In genomic region chr10:97124211-97124610, GRCh38 we compare ENCODE assay signal across 15 cellular contexts.
DNase-seq lines count a peak whose midpoint lies in the region; TF ChIP-seq lines count a peak whose summit lies in the region.
"Had no signal": no experiment of that assay in that cellular context is flagged by ENCODE, and none has a peak within 500 bp of the region (broad histone marks: within the 10 kb centered on the region; RNA-seq: fewer than 3 reads in every experiment).

No MANE protein-coding gene starts in this region.

- H3K14ac ChIP-seq in neuronal stem cell (ENCODE audit: low read length) = peak overlapping the region; percentile 43

- no peak overlapping the region for H3K4me2 ChIP-seq in neuronal stem cell (ENCODE audit: insufficient read depth, low read length, poor library complexity, severe bottlenecking)
- H3K4me2 ChIP-seq: A549, GM23338 had no signal

- H3K27me3 ChIP-seq in left ventricle myocardium inferior (ENCODE audit: low read depth) = peaks cover 77% of the 10 kb centered on the region
- no peaks in the 10 kb centered on the region for H3K27me3 ChIP-seq in neuronal stem cell (ENCODE audit: control insufficient read depth in 3 of 3, insufficient read depth in 3 of 3, low read depth in 1 of 3, low read length in 3 of 3)

- H2BK5ac ChIP-seq in neuronal stem cell (ENCODE audit: low read length) = no peak overlapping the region

- peaks cover 6% of the 10 kb centered on the region for H3K4me1 ChIP-seq in left ventricle myocardium inferior
- peaks cover 9 to 26% of the 10 kb centered on the region in 2 donors for H3K4me1 ChIP-seq in neuronal stem cell (ENCODE audit: control insufficient read depth in 2 of 2, insufficient read depth in 1 of 2, low read depth in 1 of 2, low read length in 2 of 2)
- H3K4me1 ChIP-seq: A549 had no signal

- no peak overlapping the region for H3K23ac ChIP-seq in neuronal stem cell (ENCODE audit: low read depth, low read length, poor library complexity)

- H3K9me3 ChIP-seq in left ventricle myocardium inferior (replicated peaks) (no peaks in the 10 kb centered on the region), neuronal stem cell (replicated peaks in 1 of 2; ENCODE audit: control insufficient read depth in 2 of 2, insufficient read depth in 1 of 2, low read depth in 1 of 2, low read length in 2 of 2) (no peaks in the 10 kb centered on the region)
- H3K9me3 ChIP-seq: A549 had no signal

- no peak overlapping the region for H3K27ac ChIP-seq in left ventricle myocardium inferior (replicated peaks)
- H3K27ac ChIP-seq in neuronal stem cell (replicated peaks; ENCODE audit: low read length) = no peak overlapping the region
- H3K27ac ChIP-seq: A549 had no signal

- peak overlapping the region; percentile 75 for H2BK12ac ChIP-seq in neuronal stem cell (ENCODE audit: low read length)

- H3K4me3 ChIP-seq in left ventricle myocardium inferior = no peak overlapping the region
- no peak overlapping the region for H3K4me3 ChIP-seq in neuronal stem cell (ENCODE audit: low read length in 2 of 2)
- H3K4me3 ChIP-seq: A549, GM23338 had no signal

- H3K18ac ChIP-seq in neuronal stem cell (ENCODE audit: low read length) = no peak overlapping the region

- WGBS in neuronal stem cell (ENCODE audit: extremely low coverage in 2 of 2, insufficient read length in 2 of 2, insufficient replicate concordance in 1 of 2), 2 donors = no CpG with 5 or more reads among the region's 5 CpGs

- TF ChIP-seq CTCF in left ventricle myocardium inferior (IDR thresholded peaks at IDR 0.05; ENCODE audit: borderline replicate concordance) = no peak
- TF ChIP-seq CTCF in GM10266 (IDR thresholded peaks at IDR 0.05; ENCODE audit: control insufficient read depth, insufficient read depth, low read depth, missing control alignments) = no peak

- H3K79me1 ChIP-seq in neuronal stem cell (ENCODE audit: low read depth, low read length) = no peaks in the 10 kb centered on the region

- no peak overlapping the region for H3K9ac ChIP-seq in neuronal stem cell (ENCODE audit: low read depth, low read length, poor library complexity)

- no peak overlapping the region for H2BK120ac ChIP-seq in neuronal stem cell (ENCODE audit: low read depth, low read length)

- intact Hi-C loops in cardiac septum (cut with DNase I) (no loop called here), left ventricle myocardium inferior (cut with micrococcal nuclease) (no loop called here)

- no peak overlapping the region for H2BK15ac ChIP-seq in neuronal stem cell (ENCODE audit: low read length)

- no peak overlapping the region for H4K8ac ChIP-seq in neuronal stem cell (ENCODE audit: low read depth, low read length)

- no peak overlapping the region for H2AFZ ChIP-seq in neuronal stem cell (ENCODE audit: low read length)
- H2AFZ ChIP-seq: GM23338 had no signal

- H3K36me3 ChIP-seq in left ventricle myocardium inferior (no peaks in the 10 kb centered on the region), neuronal stem cell (replicated peaks in 1 of 2; ENCODE audit: control insufficient read depth in 2 of 2, insufficient read depth in 2 of 2, low read length in 2 of 2) (no peaks in the 10 kb centered on the region)

- peak; percentile 35 for DNase-seq in cardiac septum (ENCODE audit: low spot score)
- DNase-seq in left ventricle myocardium inferior = no peak
- DNase-seq in NCI-H345 treated with DMSO at 0.1 percent for 48 hours (lab: John Stamatoyannopoulos, UW; ENCODE audit: unreplicated experiment) = peak; percentile 17
- no peak for DNase-seq in neuronal stem cell (ENCODE audit: low spot score)
- DNase-seq in GOT3 (lab: John Stamatoyannopoulos, UW) = no peak
- no peak for DNase-seq in NCI-H1048 (lab: John Stamatoyannopoulos, UW)
- DNase-seq in GM10266 (ENCODE audit: extremely low spot score) = no peak
- DNase-seq: HCEC 1CT, KG1, NCI-H1105 treated with DMSO at 0.1 percent for 48 hours, NCI-H2107, NCI-H2227 treated with DMSO at 0.1 percent for 48 hours, NCI-H526 had no signal

- H3K4ac ChIP-seq in neuronal stem cell (ENCODE audit: low read length) = no peak overlapping the region

- H2AK5ac ChIP-seq in neuronal stem cell (ENCODE audit: low read depth, low read length) = no peak overlapping the region

- no peak overlapping the region for H4K91ac ChIP-seq in neuronal stem cell (ENCODE audit: low read depth, low read length, poor library complexity)

Comparison
In these comparisons a context has a peak if more than half of its experiments do, and no peak if none do; other contexts are left out.
1. DNase-seq: peak in cardiac septum (single experiment) and NCI-H345 treated with DMSO at 0.1 percent for 48 hours (single experiment); none in left ventricle myocardium inferior (single experiment), neuronal stem cell (single experiment), GOT3 (single experiment), NCI-H1048 (single experiment) and GM10266 (single experiment).